Comparison of ENCODE assay signal across 34 cellular contexts in the genomic region with DNA sequence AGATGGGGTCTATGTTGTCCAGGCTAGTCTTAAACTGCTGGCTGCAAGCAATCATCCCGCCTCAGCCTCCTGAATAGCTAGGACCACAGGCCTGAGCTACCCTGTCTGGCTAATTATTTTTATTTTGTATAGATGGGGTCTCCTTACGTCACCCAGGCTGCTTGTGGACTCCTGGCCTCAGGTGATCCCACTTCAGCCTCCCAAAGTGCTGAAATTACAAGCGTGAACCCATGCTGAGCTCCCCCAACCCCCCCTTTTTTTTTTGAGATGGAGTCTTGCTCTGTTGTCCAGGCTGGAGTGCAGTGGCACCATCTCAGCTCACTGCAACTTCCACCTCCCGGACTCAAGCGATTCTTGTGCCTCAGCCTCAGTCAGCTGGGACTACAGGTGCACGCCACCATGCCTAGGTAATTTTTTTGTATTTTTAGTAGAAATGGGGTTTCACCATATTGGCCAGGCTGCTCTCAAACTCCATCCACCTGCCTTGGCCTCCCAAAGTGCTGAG. TPM values are rescaled to one million over a fixed set of nuclear protein-coding genes. Genes with fewer than 3 reads are reported as not detected.
"Had no signal": no experiment of that assay in that cellular context is flagged by ENCODE, and none has a peak within 500 bp of the region (broad histone marks: within the 10 kb centered on the region; RNA-seq: fewer than 3 reads in every experiment).

No MANE protein-coding gene starts in this region.

- FAIRE-seq: colon, endometrium, islet of Langerhans, keratinocyte had no signal

- H3K4me3 ChIP-seq: coronary artery, dorsolateral prefrontal cortex, esophagus squamous epithelium, gastrocnemius medialis, heart right ventricle, left lung, lower lobe of right lung, mucosa of descending colon had no signal

- H3K27ac Mint-ChIP-seq: endodermal cell, mesothelial cell of epicardium had no signal

- H3K4me1 Mint-ChIP-seq: endodermal cell, mesothelial cell of epicardium, naive B cell had no signal

- H3K27me3 Mint-ChIP-seq: naive B cell had no signal

- DNase-seq: dermis blood vessel endothelial cell; dorsolateral prefrontal cortex; effector CD4-positive, alpha-beta T cell; effector memory CD4-positive, alpha-beta T cell; endodermal cell; erythroblast; esophagus squamous epithelium; foreskin fibroblast; foreskin melanocyte; gastrocnemius medialis; glutamatergic neuron; head of caudate nucleus; heart right ventricle; hippocampal formation; left cardiac atrium; left lung; left ventricle myocardium superior; lower lobe of right lung; mesenchymal stem cell; mucosa of descending colon; naive B cell had no signal

- H3K27ac ChIP-seq: coronary artery, dorsolateral prefrontal cortex, epithelial cell of prostate, esophagus squamous epithelium, gastrocnemius medialis, heart right ventricle, left lung, lower lobe of right lung had no signal

- H3K4me3 Mint-ChIP-seq: endodermal cell, mesothelial cell of epicardium, naive B cell had no signal

- H3K9me3 ChIP-seq: esophagus squamous epithelium, gastrocnemius medialis, heart right ventricle, left lung, lower lobe of right lung, mucosa of descending colon had no signal

- H3K4me1 ChIP-seq: esophagus squamous epithelium, gastrocnemius medialis, heart right ventricle, left lung, lower lobe of right lung had no signal

- H3K27me3 ChIP-seq: dorsolateral prefrontal cortex, esophagus squamous epithelium, gastrocnemius medialis, heart right ventricle, left lung had no signal

- H3K9me3 Mint-ChIP-seq: endodermal cell, mesothelial cell of epicardium had no signal

- ATAC-seq: esophagus mucosa, gastrocnemius medialis, heart right ventricle, left cardiac atrium, left lung, left ventricle myocardium superior, lower lobe of right lung, mucosa of descending colon had no signal

RNA-seq across cellular contexts. Expression of gene FAM25A, which starts 25.4 kb away (rescaled TPM):
- total RNA-seq: dermis blood vessel endothelial cell, endodermal cell, gastrocnemius medialis, glomerular endothelial cell, heart right ventricle, kidney epithelial cell, left cardiac atrium, left lung, left ventricle myocardium superior, lower lobe of right lung, lung microvascular endothelial cell, mesenteric fat pad, mesothelial cell of epicardium, mucosa of descending colon, myocyte had no signal
- polyA plus RNA-seq: heart right ventricle had no signal
